18 cellular contexts compared by ENCODE assay signal in the genomic region with DNA sequence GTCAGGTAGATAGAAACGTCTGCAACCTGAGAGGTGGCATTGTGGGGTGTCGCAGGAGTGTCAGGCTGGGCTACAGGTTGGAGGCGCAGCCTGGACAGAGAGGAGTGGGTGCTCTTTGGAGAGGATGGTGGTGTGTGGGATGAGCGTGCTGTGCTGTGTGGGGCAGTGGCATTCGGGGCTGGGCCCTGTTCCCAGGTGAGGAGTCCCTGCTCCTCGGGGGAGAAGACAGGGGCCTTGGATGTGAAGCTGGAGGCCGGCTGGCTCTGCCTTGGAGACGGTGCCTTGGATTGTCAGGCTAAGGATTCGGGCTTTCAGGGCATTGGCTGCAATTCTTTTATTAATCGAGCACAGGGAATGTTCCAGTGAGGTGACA.
DNase-seq lines count a peak whose midpoint lies in the region; ATAC-seq and TF ChIP-seq lines count a peak whose summit lies in the region.
"Had no signal": no experiment of that assay in that cellular context is flagged by ENCODE, and none has a peak within 500 bp of the region (broad histone marks: within the 10 kb centered on the region; RNA-seq: fewer than 3 reads in every experiment).

No MANE protein-coding gene starts in this region.

- no peak for TF ChIP-seq CTCF in left ventricle myocardium inferior (IDR thresholded peaks at IDR 0.05; ENCODE audit: borderline replicate concordance)
- no peak for TF ChIP-seq CTCF in IMR-90 (conservative IDR thresholded peaks at IDR 0.05; ENCODE audit: low read depth, low read length)

- ATAC-seq in Right ventricle myocardium inferior = no peak
- ATAC-seq in IMR-90 (ENCODE audit: low read depth) = no peak
- no peak for ATAC-seq in memory B cell (ENCODE audit: low read depth)
- no peak for ATAC-seq in GM19463 (IDR thresholded peaks at IDR 0.05; ENCODE audit: unreplicated experiment)
- ATAC-seq: A549, HCT116 had no signal

- in situ Hi-C loops in IMR-90 (cut with MboI; ENCODE audit: low sequenced_read_pairs) = no loop called here

- 97% methylated on average over 10 of the region's 10 CpGs; no CpG with 5 or more reads in 1 of the 2 experiments for WGBS in IMR-90 (ENCODE audit: extremely low coverage in 2 of 2, insufficient read length in 1 of 2), 2 experiments

- 0 out of 2 replicates have a peak overlapping the region, but pooled peaks have one; percentile 7 for H2AK5ac ChIP-seq in IMR-90 (ENCODE audit: low read depth, low read length)

- H3K4me3 ChIP-seq in left ventricle myocardium inferior (no peak overlapping the region), IMR-90 (ENCODE audit: insufficient read depth, low read depth, low read length) (no peak overlapping the region), subcutaneous abdominal adipose tissue (ENCODE audit: low read depth in 1 of 5, low read length in 5 of 5) (no peak overlapping the region)
- H3K4me3 ChIP-seq: A549 had no signal

- peak overlapping the region; percentile 75 for H3K27ac Mint-ChIP-seq in memory B cell

- H3K9me3 ChIP-seq in left ventricle myocardium inferior (replicated peaks) = no peaks in the 10 kb centered on the region
- H3K9me3 ChIP-seq in IMR-90 (ENCODE audit: control insufficient read depth, insufficient read depth, low read length) = no peaks in the 10 kb centered on the region
- H3K9me3 ChIP-seq in subcutaneous abdominal adipose tissue (ENCODE audit: control insufficient read depth in 5 of 5, low read length in 5 of 5) = no peaks in the 10 kb centered on the region
- H3K9me3 ChIP-seq: A549 had no signal

- no peak overlapping the region for H3K56ac ChIP-seq in IMR-90 (ENCODE audit: extremely low read depth, insufficient read depth, low read length)

- H3K9ac ChIP-seq in IMR-90 (ENCODE audit: low read depth, low read length) = no peak overlapping the region
- H3K9ac ChIP-seq in subcutaneous abdominal adipose tissue (ENCODE audit: low read length in 5 of 5) = no peak overlapping the region

- H3K4me1 Mint-ChIP-seq in memory B cell = peaks cover 7% of the 10 kb centered on the region

- peaks cover 17% of the 10 kb centered on the region for H3K36me3 Mint-ChIP-seq in memory B cell

- intact Hi-C loops in Right ventricle myocardium inferior (cut with DNase I) (no loop called here), left ventricle myocardium inferior (cut with micrococcal nuclease) (no loop called here), IMR-90 (cut with micrococcal nuclease) (loop anchor here (10.0 kb wide), 1 partner anchor 364 kb away; the partner anchor contains the start of gene ZNF469)

- TF ChIP-seq RAD21 in IMR-90 (IDR thresholded peaks at IDR 0.05; ENCODE audit: low read length) = no peak

- H3K27me3 ChIP-seq in left ventricle myocardium inferior (ENCODE audit: low read depth) (no peaks in the 10 kb centered on the region), IMR-90 (ENCODE audit: control insufficient read depth, insufficient read depth, low read length) (no peaks in the 10 kb centered on the region), subcutaneous abdominal adipose tissue (ENCODE audit: control insufficient read depth in 5 of 5, insufficient read depth in 4 of 5, low read length in 5 of 5) (no peaks in the 10 kb centered on the region)

- dilution Hi-C loops in IMR-90 (cut with HindIII; ENCODE audit: low sequenced_read_pairs, unreplicated experiment) = no loop called here

- H2AK9ac ChIP-seq in IMR-90 (replicated peaks; ENCODE audit: low read depth, low read length, poor library complexity) = no peak overlapping the region

- no TSS peak for BruUV-seq in IMR-90 (replicated peaks; lab: Mats Ljungman, UMichigan)

- H3K4me2 ChIP-seq in IMR-90 (ENCODE audit: low read depth, low read length) = no peak overlapping the region
- H3K4me2 ChIP-seq: A549 had no signal

- no peak overlapping the region for H2BK5ac ChIP-seq in IMR-90 (ENCODE audit: low read depth, low read length, poor library complexity, severe bottlenecking)

- CTCF ChIA-PET in IMR-90 (lab: Yijun Ruan, JAX) = interaction anchor here (0.6 kb wide), 1 partner anchor 65 kb away, joined by 3 read pairs; no protein-coding TSS in a partner anchor

- no peak overlapping the region for H4K91ac ChIP-seq in IMR-90 (ENCODE audit: insufficient read depth, low read depth, low read length)

- no peaks in the 10 kb centered on the region for H3K27me3 Mint-ChIP-seq in memory B cell
- H3K27me3 Mint-ChIP-seq: CD4-positive, CD25-positive, alpha-beta regulatory T cell had no signal

- DNase-seq in Right ventricle myocardium inferior (ENCODE audit: missing footprints) = peak; percentile 60
- DNase-seq in left ventricle myocardium inferior = no peak
- no peak for DNase-seq in IMR-90
- no peak for DNase-seq in memory B cell (ENCODE audit: low spot score in 2 of 2)
- no peak for DNase-seq in NCI-H1436 treated with DMSO at 0.1 percent for 48 hours (lab: John Stamatoyannopoulos, UW)
- DNase-seq in DMS53 treated with DMSO at 0.1 percent for 48 hours (lab: John Stamatoyannopoulos, UW; ENCODE audit: unreplicated experiment) = no peak
- DNase-seq: CD4-positive, CD25-positive, alpha-beta regulatory T cell; NCI-H1105 treated with DMSO at 0.1 percent for 48 hours; NCI-H187; NCI-H345; NCI-H526 treated with DMSO at 0.1 percent for 48 hours; NK-92 treated with Interleukin-12 subunit alpha and Interleukin-12 subunit beta, amount 100 ng/mL, for 24 hours; SIG-M5 had no signal

- H3K9me1 ChIP-seq in IMR-90 (ENCODE audit: insufficient read depth, low read length) = no peaks in the 10 kb centered on the region

- no peak overlapping the region for H2BK120ac ChIP-seq in IMR-90 (ENCODE audit: low read depth, low read length)

- no peak overlapping the region for H2AFZ ChIP-seq in IMR-90 (replicated peaks; ENCODE audit: low read length, poor library complexity)

- peaks cover 8% of the 10 kb centered on the region for H3K4me1 ChIP-seq in left ventricle myocardium inferior
- peaks cover 8% of the 10 kb centered on the region for H3K4me1 ChIP-seq in IMR-90 (ENCODE audit: control insufficient read depth, insufficient read depth, low read length)
- peaks cover 0 to 37% (median 23%) of the 10 kb centered on the region in 5 donors for H3K4me1 ChIP-seq in subcutaneous abdominal adipose tissue (ENCODE audit: control insufficient read depth in 5 of 5, insufficient read depth in 5 of 5, low read length in 5 of 5)

- H3K27ac ChIP-seq in left ventricle myocardium inferior (replicated peaks) (no peak overlapping the region), IMR-90 (ENCODE audit: insufficient read depth, low read length) (no peak overlapping the region), subcutaneous abdominal adipose tissue (ENCODE audit: low read depth, low read length) (peak overlapping the region; percentile 69)
- H3K27ac ChIP-seq: A549, HL-60 had no signal

- peaks cover 3 to 22% of the 10 kb centered on the region in 2 experiments; a peak in 3 of 4 replicates for H3K79me1 ChIP-seq in IMR-90 (ENCODE audit: low read depth in 1 of 2, low read length in 2 of 2)

- H3K14ac ChIP-seq in IMR-90 (replicated peaks; ENCODE audit: low read depth, low read length) = no peak overlapping the region

- H3K18ac ChIP-seq in IMR-90 (ENCODE audit: low read depth, low read length) = no peak overlapping the region

- H3K4me3 Mint-ChIP-seq in memory B cell = no peak overlapping the region
- H3K4me3 Mint-ChIP-seq: CD4-positive, CD25-positive, alpha-beta regulatory T cell had no signal

- H3K36me3 ChIP-seq in left ventricle myocardium inferior (peaks cover 7% of the 10 kb centered on the region), IMR-90 (ENCODE audit: control insufficient read depth, insufficient read depth, low read length) (peaks cover 9% of the 10 kb centered on the region; the same call in 1 of the 2 replicates), subcutaneous abdominal adipose tissue (ENCODE audit: control insufficient read depth in 5 of 5, insufficient read depth in 5 of 5, low read length in 5 of 5) (peaks cover 0 to 48% (median 11%) of the 10 kb centered on the region in 5 donors)

- POLR2A ChIA-PET in IMR-90 (lab: Charles Lee; ENCODE audit: unreplicated experiment) = no interaction called here

- H2BK15ac ChIP-seq in IMR-90 (ENCODE audit: low read depth, low read length) = no peak overlapping the region

- H4K5ac ChIP-seq in IMR-90 (ENCODE audit: low read depth, low read length) = no peak overlapping the region

- H2BK20ac ChIP-seq in IMR-90 (ENCODE audit: low read depth, low read length) = no peak overlapping the region

- no peaks in the 10 kb centered on the region for H4K20me1 ChIP-seq in IMR-90 (ENCODE audit: insufficient read depth, low read length)

- H3K9me3 Mint-ChIP-seq in memory B cell = no peaks in the 10 kb centered on the region
- H3K9me3 Mint-ChIP-seq: CD4-positive, CD25-positive, alpha-beta regulatory T cell had no signal

- no peak overlapping the region; the same call in 1 of the 2 replicates for H3K4ac ChIP-seq in IMR-90 (ENCODE audit: low read depth, low read length)

- no peak for TF ChIP-seq POLR2A in IMR-90 (IDR thresholded peaks at IDR 0.05; ENCODE audit: low read depth, low read length)

- no peak overlapping the region for H4K8ac ChIP-seq in IMR-90 (ENCODE audit: low read depth in 2 of 2, low read length in 2 of 2)

- H3K23ac ChIP-seq in IMR-90 (ENCODE audit: low read depth, low read length) = no peak overlapping the region

TF ChIP-seq in IMR-90, 13 proteins besides CTCF, POLR2A, EP300 and RAD21:
- no peak for TF ChIP-seq MAFK (IDR thresholded peaks at IDR 0.05; ENCODE audit: low read depth, low read length)
- no peak for TF ChIP-seq RCOR1 (IDR thresholded peaks at IDR 0.05; ENCODE audit: insufficient replicate concordance, low read length)
- TF ChIP-seq, protein P1, sequence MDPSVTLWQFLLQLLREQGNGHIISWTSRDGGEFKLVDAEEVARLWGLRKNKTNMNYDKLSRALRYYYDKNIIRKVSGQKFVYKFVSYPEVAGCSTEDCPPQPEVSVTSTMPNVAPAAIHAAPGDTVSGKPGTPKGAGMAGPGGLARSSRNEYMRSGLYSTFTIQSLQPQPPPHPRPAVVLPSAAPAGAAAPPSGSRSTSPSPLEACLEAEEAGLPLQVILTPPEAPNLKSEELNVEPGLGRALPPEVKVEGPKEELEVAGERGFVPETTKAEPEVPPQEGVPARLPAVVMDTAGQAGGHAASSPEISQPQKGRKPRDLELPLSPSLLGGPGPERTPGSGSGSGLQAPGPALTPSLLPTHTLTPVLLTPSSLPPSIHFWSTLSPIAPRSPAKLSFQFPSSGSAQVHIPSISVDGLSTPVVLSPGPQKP (IDR thresholded peaks at IDR 0.05; ENCODE audit: borderline replicate concordance, low read depth, low read length) = no peak
- no peak for TF ChIP-seq MXI1 (IDR thresholded peaks at IDR 0.05; ENCODE audit: borderline replicate concordance, low read depth, low read length)
- TF ChIP-seq MAZ (IDR thresholded peaks at IDR 0.05; ENCODE audit: borderline replicate concordance, low read depth, low read length) = no peak
- TF ChIP-seq NFE2L2 (IDR thresholded peaks at IDR 0.05; ENCODE audit: low read depth, low read length) = no peak
- TF ChIP-seq CEBPB (IDR thresholded peaks at IDR 0.05; ENCODE audit: low read depth, low read length) = no peak
- TF ChIP-seq SMC3 (IDR thresholded peaks at IDR 0.05; ENCODE audit: low read depth, low read length) = no peak
- TF ChIP-seq CHD1 (IDR thresholded peaks at IDR 0.05; ENCODE audit: low read depth, low read length) = no peak
- no peak for TF ChIP-seq BHLHE40 (IDR thresholded peaks at IDR 0.05; ENCODE audit: low read depth, low read length)
- no peak for TF ChIP-seq FOS (IDR thresholded peaks at IDR 0.05; ENCODE audit: low read depth, low read length)
